In the genomic region with DNA sequence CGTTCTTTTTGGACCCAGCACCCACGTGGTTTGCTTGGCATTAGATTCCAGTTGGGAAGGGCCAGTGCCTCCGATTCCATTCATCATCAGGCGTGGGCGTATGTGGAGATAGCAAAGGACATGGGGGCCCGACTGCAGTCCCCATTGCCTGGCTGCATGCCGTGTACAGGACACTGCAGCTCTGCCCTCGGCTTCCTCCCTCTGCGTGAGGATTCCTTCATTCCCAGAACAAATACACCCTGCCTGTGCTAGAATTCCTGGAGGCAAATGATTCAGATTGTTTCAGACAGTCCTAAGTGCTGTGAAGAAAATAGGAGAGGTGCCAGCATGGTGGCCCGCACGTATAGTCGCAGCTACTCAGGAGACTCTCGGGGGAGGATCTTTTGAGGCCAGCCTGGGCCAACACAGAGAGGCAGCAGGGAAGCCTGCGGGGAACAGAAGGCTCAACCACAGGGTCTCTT, we compare ENCODE assay signal across 18 cellular contexts. TPM values are rescaled to one million over a fixed set of nuclear protein-coding genes. Genes with fewer than 3 reads are reported as not detected.
DNase-seq lines count a peak whose midpoint lies in the region; ATAC-seq and TF ChIP-seq lines count a peak whose summit lies in the region.
"Had no signal": no experiment of that assay in that cellular context is flagged by ENCODE, and none has a peak within 500 bp of the region (broad histone marks: within the 10 kb centered on the region; RNA-seq: fewer than 3 reads in every experiment).

No MANE protein-coding gene starts in this region.

- no peak overlapping the region for H3K4me3 Mint-ChIP-seq in activated CD8-positive, alpha-beta memory T cell treated with anti-CD3 and anti-CD28 coated beads, Interleukin-2, amount 10 ng/mL, durations not matched to agents 7 days and 5 days
- H3K4me3 Mint-ChIP-seq in brain: no peak overlapping the region
- no peak overlapping the region for H3K4me3 Mint-ChIP-seq in stimulated activated memory B cell treated with anti-CD40 and anti-IgM and Interleukin-4, amounts not matched to agents 10 μg/mL and 1 μg/mL and 100 μg/mL, for 72 hours

- CTCF ChIA-PET in activated CD8-positive, alpha-beta memory T cell treated with anti-CD3 and anti-CD28 coated beads, Interleukin-2, amount 10 ng/mL, durations not matched to agents 7 days and 5 days (lab: Charles Lee): interaction anchor here (1.3 kb wide), 1 partner anchor 53 kb away, joined by 3 read pairs; no protein-coding TSS in a partner anchor

- peaks cover 81% of the 10 kb centered on the region for H3K36me3 ChIP-seq in BE2C

- DNase-seq in activated CD8-positive, alpha-beta memory T cell treated with anti-CD3 and anti-CD28 coated beads, Interleukin-2, amount 10 ng/mL, durations not matched to agents 7 days and 5 days: no peak
- DNase-seq in activated CD8-positive, alpha-beta memory T cell treated with anti-CD3 and anti-CD28 coated beads, Interleukin-2, amount 50 U/mL, for 48 hours: no peak
- DNase-seq in right cardiac atrium (peak in 2 of 3 donors; percentile 74 to 76), SKM-1 (lab: John Stamatoyannopoulos, UW; ENCODE audit: unreplicated experiment) (no peak), BE2C (no peak)
- DNase-seq: activated CD4-positive, alpha-beta T cell treated with anti-CD3 and anti-CD28 coated beads, Interleukin-2, amount 50 U/mL, for 4 hours; activated gamma-delta T cell treated with Interleukin-2 at 50 U/mL for 16 hours; COR-L47; GDM1; kidney glomerular epithelial cell; NCI-H774; T1000 had no signal

- H3K27ac Mint-ChIP-seq in activated CD8-positive, alpha-beta memory T cell treated with anti-CD3 and anti-CD28 coated beads, Interleukin-2, amount 10 ng/mL, durations not matched to agents 7 days and 5 days: peak overlapping the region; percentile 72
- H3K27ac Mint-ChIP-seq in brain: peak overlapping the region in 4 of 5 experiments; percentile 41 to 92 (median 70)
- H3K27ac Mint-ChIP-seq in stimulated activated memory B cell treated with anti-CD40 and anti-IgM and Interleukin-4, amounts not matched to agents 10 μg/mL and 1 μg/mL and 100 μg/mL, for 72 hours: peak overlapping the region; percentile 69

- H3K4me1 Mint-ChIP-seq in activated CD8-positive, alpha-beta memory T cell treated with anti-CD3 and anti-CD28 coated beads, Interleukin-2, amount 10 ng/mL, durations not matched to agents 7 days and 5 days: peaks cover 64% of the 10 kb centered on the region
- H3K4me1 Mint-ChIP-seq in brain: peaks cover 14% of the 10 kb centered on the region
- peaks cover 62% of the 10 kb centered on the region for H3K4me1 Mint-ChIP-seq in stimulated activated memory B cell treated with anti-CD40 and anti-IgM and Interleukin-4, amounts not matched to agents 10 μg/mL and 1 μg/mL and 100 μg/mL, for 72 hours

- H3K4me1 ChIP-seq in right cardiac atrium (ENCODE audit: control insufficient read depth, insufficient read depth, low read length): peaks cover 7% of the 10 kb centered on the region
- H3K4me1 ChIP-seq in BE2C: peaks cover 22% of the 10 kb centered on the region

- intact Hi-C loops in right cardiac atrium (cut with DNase I): no loop called here

- ATAC-seq in activated CD8-positive, alpha-beta memory T cell treated with anti-CD3 and anti-CD28 coated beads, Interleukin-2, amount 10 ng/mL, durations not matched to agents 7 days and 5 days: no peak
- ATAC-seq in right cardiac atrium (peak; percentile 54), GM21367 (IDR thresholded peaks at IDR 0.05; ENCODE audit: unreplicated experiment) (no peak)
- no peak for ATAC-seq in stimulated activated memory B cell treated with anti-CD40 and anti-IgM and Interleukin-4, amounts not matched to agents 10 μg/mL and 1 μg/mL and 100 μg/mL, for 72 hours
- ATAC-seq: HCT116 had no signal

- peak overlapping the region; percentile 88 for H3K27ac ChIP-seq in right cardiac atrium (ENCODE audit: low read length)
- H3K27ac ChIP-seq: hepatocyte had no signal

- WGBS in right cardiac atrium: 39% methylated on average over 14 of the region's 14 CpGs

- H3K9me3 ChIP-seq in right cardiac atrium (ENCODE audit: control insufficient read depth, low read length): no peaks in the 10 kb centered on the region
- no peaks in the 10 kb centered on the region for H3K9me3 ChIP-seq in BE2C
- H3K9me3 ChIP-seq: thoracic aorta had no signal

- TF ChIP-seq CTCF in brain (conservative IDR thresholded peaks at IDR 0.05) (no peak), BE2C (IDR thresholded peaks at IDR 0.05; ENCODE audit: low read depth, low read length) (no peak)

- peaks cover 60% of the 10 kb centered on the region for H3K36me3 Mint-ChIP-seq in activated CD8-positive, alpha-beta memory T cell treated with anti-CD3 and anti-CD28 coated beads, Interleukin-2, amount 10 ng/mL, durations not matched to agents 7 days and 5 days
- peaks cover 85% of the 10 kb centered on the region for H3K36me3 Mint-ChIP-seq in brain
- H3K36me3 Mint-ChIP-seq in stimulated activated memory B cell treated with anti-CD40 and anti-IgM and Interleukin-4, amounts not matched to agents 10 μg/mL and 1 μg/mL and 100 μg/mL, for 72 hours: peaks cover 85% of the 10 kb centered on the region

- no peaks in the 10 kb centered on the region for H3K27me3 Mint-ChIP-seq in activated CD8-positive, alpha-beta memory T cell treated with anti-CD3 and anti-CD28 coated beads, Interleukin-2, amount 10 ng/mL, durations not matched to agents 7 days and 5 days
- no peaks in the 10 kb centered on the region for H3K27me3 Mint-ChIP-seq in brain
- no peaks in the 10 kb centered on the region for H3K27me3 Mint-ChIP-seq in stimulated activated memory B cell treated with anti-CD40 and anti-IgM and Interleukin-4, amounts not matched to agents 10 μg/mL and 1 μg/mL and 100 μg/mL, for 72 hours

- no peaks in the 10 kb centered on the region for H3K27me3 ChIP-seq in right cardiac atrium (ENCODE audit: control insufficient read depth, insufficient read depth)
- H3K27me3 ChIP-seq in BE2C: no peaks in the 10 kb centered on the region
- H3K27me3 ChIP-seq: hepatocyte had no signal

- H3K4me3 ChIP-seq in right cardiac atrium (ENCODE audit: low read length) (no peak overlapping the region), BE2C (ENCODE audit: low read depth, low read length) (no peak overlapping the region)
- H3K4me3 ChIP-seq: hepatocyte, thoracic aorta had no signal

- H3K9me3 Mint-ChIP-seq in activated CD8-positive, alpha-beta memory T cell treated with anti-CD3 and anti-CD28 coated beads, Interleukin-2, amount 10 ng/mL, durations not matched to agents 7 days and 5 days (ENCODE audit: low read depth): no peaks in the 10 kb centered on the region
- no peaks in the 10 kb centered on the region for H3K9me3 Mint-ChIP-seq in brain
- no peaks in the 10 kb centered on the region for H3K9me3 Mint-ChIP-seq in stimulated activated memory B cell treated with anti-CD40 and anti-IgM and Interleukin-4, amounts not matched to agents 10 μg/mL and 1 μg/mL and 100 μg/mL, for 72 hours

RNA-seq across cellular contexts. Expression of a gene that starts 15.4 kb away (rescaled TPM):
- total RNA-seq in activated CD8-positive, alpha-beta memory T cell treated with anti-CD3 and anti-CD28 coated beads, Interleukin-2, amount 10 ng/mL, durations not matched to agents 7 days and 5 days: 10 to 100 TPM; 14.6 to 18.1 TPM
- polyA plus RNA-seq in brain (ENCODE audit: insufficient read depth, low read depth, low replicate concordance) (3.1 TPM), right cardiac atrium (5.0 TPM)
- 10 to 100 TPM in 2 of 4 donors, 1 to 10 TPM in 2; 6.1 to 11.6 (median 9.2) TPM for total RNA-seq in right cardiac atrium
- polyA plus RNA-seq in BE2C (2012; ENCODE audit: insufficient read depth, insufficient read length, low read depth): 0.82 TPM

RNA-seq across cellular contexts. Expression of a gene that starts 34.3 kb away (rescaled TPM):
- 10 to 100 TPM in 1 of 2 experiments, 1 to 10 TPM in 1; 8.1 to 10.7 TPM for total RNA-seq in activated CD8-positive, alpha-beta memory T cell treated with anti-CD3 and anti-CD28 coated beads, Interleukin-2, amount 10 ng/mL, durations not matched to agents 7 days and 5 days
- polyA plus RNA-seq in brain (ENCODE audit: insufficient read depth, low read depth, low replicate concordance) (21.1 TPM), right cardiac atrium (23.4 TPM)
- total RNA-seq in right cardiac atrium: 10 to 100 TPM; 12.0 to 27.2 (median 21.0) TPM
- polyA plus RNA-seq in BE2C (2012; ENCODE audit: insufficient read depth, insufficient read length, low read depth): 26.1 TPM

RNA-seq across cellular contexts. Expression of a gene that starts 36.6 kb away (rescaled TPM):
- total RNA-seq in activated CD8-positive, alpha-beta memory T cell treated with anti-CD3 and anti-CD28 coated beads, Interleukin-2, amount 10 ng/mL, durations not matched to agents 7 days and 5 days: 100 to 1,000 TPM; 117 to 137 TPM
- polyA plus RNA-seq in brain (ENCODE audit: insufficient read depth, low read depth, low replicate concordance) (231 TPM), right cardiac atrium (41.1 TPM)
- 10 to 100 TPM; 48.8 to 55.9 (median 49.4) TPM for total RNA-seq in right cardiac atrium
- 526 TPM for polyA plus RNA-seq in BE2C (2012; ENCODE audit: insufficient read depth, insufficient read length, low read depth)

RNA-seq across cellular contexts. Expression of a gene that starts 50.7 kb away (rescaled TPM):
- total RNA-seq in activated CD8-positive, alpha-beta memory T cell treated with anti-CD3 and anti-CD28 coated beads, Interleukin-2, amount 10 ng/mL, durations not matched to agents 7 days and 5 days: 1 to 10 TPM in 1 of 2 experiments, under 1 TPM in 1; 0.91 to 1.0 TPM
- polyA plus RNA-seq in brain (ENCODE audit: insufficient read depth, low read depth, low replicate concordance): 8.4 TPM
- 10 to 100 TPM in 2 of 4 donors, 1 to 10 TPM in 2; 2.8 to 15.4 (median 11.5) TPM for total RNA-seq in right cardiac atrium
- polyA plus RNA-seq in right cardiac atrium: 5.9 TPM
- polyA plus RNA-seq in BE2C (2012; ENCODE audit: insufficient read depth, insufficient read length, low read depth): 9.5 TPM

RNA-seq across cellular contexts. Expression of a gene that starts 55.6 kb away (rescaled TPM):
- total RNA-seq in activated CD8-positive, alpha-beta memory T cell treated with anti-CD3 and anti-CD28 coated beads, Interleukin-2, amount 10 ng/mL, durations not matched to agents 7 days and 5 days: 100 to 1,000 TPM; 155 to 159 TPM
- polyA plus RNA-seq in brain (ENCODE audit: insufficient read depth, low read depth, low replicate concordance): 332 TPM
- 1,000 to 10,000 TPM in 3 of 4 donors, 100 to 1,000 TPM in 1; 993 to 1,434 (median 1,175) TPM for total RNA-seq in right cardiac atrium
- polyA plus RNA-seq in right cardiac atrium: 1,153 TPM
- 349 TPM for polyA plus RNA-seq in BE2C (2012; ENCODE audit: insufficient read depth, insufficient read length, low read depth)

Comparison
In these comparisons a context has a peak if more than half of its experiments do, and no peak if none do; other contexts are left out.
1. ATAC-seq: peak in right cardiac atrium (2 of 2); none in activated CD8-positive, alpha-beta memory T cell treated with anti-CD3 and anti-CD28 coated beads, Interleukin-2, amount 10 ng/mL, durations not matched to agents 7 days and 5 days (single experiment), stimulated activated memory B cell treated with anti-CD40 and anti-IgM and Interleukin-4, amounts not matched to agents 10 μg/mL and 1 μg/mL and 100 μg/mL, for 72 hours (single experiment) and GM21367 (single experiment).
2. DNase-seq: peak in right cardiac atrium (2 of 3); none in activated CD8-positive, alpha-beta memory T cell treated with anti-CD3 and anti-CD28 coated beads, Interleukin-2, amount 10 ng/mL, durations not matched to agents 7 days and 5 days (single experiment), activated CD8-positive, alpha-beta memory T cell treated with anti-CD3 and anti-CD28 coated beads, Interleukin-2, amount 50 U/mL, for 48 hours (single experiment), SKM-1 (single experiment) and BE2C (single experiment).
3. Peak in every context shown above with its lines, with median percentiles within 50 percentile points of each other: H3K27ac Mint-ChIP-seq.